Comparison of ENCODE assay signal across 23 cellular contexts in the genomic region with DNA sequence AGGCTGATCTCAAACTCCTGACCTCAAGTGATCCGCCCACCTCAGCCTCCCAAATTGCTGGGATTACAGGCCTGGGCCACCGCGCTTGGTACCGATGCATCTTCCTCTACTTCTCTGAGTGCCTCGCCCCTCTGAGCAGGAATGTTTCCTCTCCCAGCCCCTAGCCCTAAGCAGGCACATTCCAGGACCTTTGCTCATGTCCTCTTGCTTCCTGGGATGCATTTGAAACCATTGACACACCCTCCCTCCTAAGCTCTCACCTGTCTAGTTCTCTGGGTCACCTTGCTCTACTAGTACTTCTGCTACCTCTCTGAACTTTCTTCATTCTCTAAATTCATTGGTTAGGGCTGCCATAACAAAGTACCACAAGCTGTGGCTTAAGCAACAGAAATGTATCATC. TPM values are rescaled to one million over a fixed set of nuclear protein-coding genes. Genes with fewer than 3 reads are reported as not detected.
DNase-seq lines count a peak whose midpoint lies in the region; ATAC-seq and TF ChIP-seq lines count a peak whose summit lies in the region.
"Had no signal": no experiment of that assay in that cellular context is flagged by ENCODE, and none has a peak within 500 bp of the region (broad histone marks: within the 10 kb centered on the region; RNA-seq: fewer than 3 reads in every experiment).

No MANE protein-coding gene starts in this region.

- no peaks in the 10 kb centered on the region for H3K36me3 ChIP-seq in esophagus (ENCODE audit: control insufficient read depth in 2 of 2, insufficient read depth in 2 of 2, low read length in 1 of 2)
- no peaks in the 10 kb centered on the region for H3K36me3 ChIP-seq in osteoblast (ENCODE audit: insufficient read depth, low read length)
- H3K36me3 ChIP-seq: right atrium auricular region had no signal

- no peaks in the 10 kb centered on the region for H3K79me2 ChIP-seq in osteoblast (ENCODE audit: insufficient read depth, low read length)

- H3K27ac ChIP-seq in esophagus (ENCODE audit: low read depth in 2 of 2, low read length in 1 of 2) (peak overlapping the region; percentile 72 to 82), osteoblast (ENCODE audit: low read depth, low read length) (no peak overlapping the region)
- H3K27ac ChIP-seq: dorsolateral prefrontal cortex, right atrium auricular region had no signal

- H2AFZ ChIP-seq in osteoblast (ENCODE audit: low read length): peak overlapping the region; percentile 9

- no peaks in the 10 kb centered on the region for H4K20me1 ChIP-seq in osteoblast (ENCODE audit: insufficient read depth, low read length)

- H3K4me2 ChIP-seq in osteoblast (ENCODE audit: insufficient read depth, low read length): no peak overlapping the region

- H3K27me3 ChIP-seq in esophagus (ENCODE audit: control insufficient read depth in 1 of 2, insufficient read depth in 2 of 2, low read length in 2 of 2) (no peaks in the 10 kb centered on the region), osteoblast (ENCODE audit: insufficient read depth, low read length) (no peaks in the 10 kb centered on the region)
- H3K27me3 ChIP-seq: right atrium auricular region had no signal

- ATAC-seq in HG02852 (IDR thresholded peaks at IDR 0.05; ENCODE audit: unreplicated experiment) (no peak), HG03196 (IDR thresholded peaks at IDR 0.05; ENCODE audit: unreplicated experiment) (no peak)
- ATAC-seq: naive thymus-derived CD4-positive, alpha-beta T cell had no signal

- peaks cover 0 to 5% of the 10 kb centered on the region in 2 donors for H3K4me1 ChIP-seq in esophagus (ENCODE audit: control insufficient read depth in 2 of 2, insufficient read depth in 2 of 2, low read length in 1 of 2)
- peaks cover 36% of the 10 kb centered on the region for H3K4me1 ChIP-seq in osteoblast (ENCODE audit: insufficient read depth, low read length)
- H3K4me1 ChIP-seq: right atrium auricular region had no signal

- DNase-seq in EH (ENCODE audit: low read depth) (peak; percentile 44), LoVo (ENCODE audit: low spot score) (peak; percentile 82), osteoblast (ENCODE audit: insufficient read length, low spot score, missing footprints) (no peak), cerebellar cortex (ENCODE audit: low spot score) (no peak), NCI-H446 treated with DMSO at 0.1 percent for 48 hours (lab: John Stamatoyannopoulos, UW) (no peak)
- DNase-seq: ACHN; activated CD4-positive, CD25-positive, alpha-beta regulatory T cell treated with anti-CD3 and anti-CD28 coated beads, Interleukin-2, amount 50 U/mL, for 72 hours; activated naive CD4-positive, alpha-beta T cell treated with Interleukin-2 at 50 U/mL for 16 hours; activated T-cell treated with anti-CD3 and anti-CD28 coated beads, Interleukin-2, amount 50 U/mL, for 24 hours; amygdala; C1 segment of cervical spinal cord; dorsolateral prefrontal cortex; GDM1; hypothalamus; mesenchymal stem cell; naive thymus-derived CD4-positive, alpha-beta T cell; NCI-H1436 treated with DMSO at 0.1 percent for 48 hours; NCI-H524; T1000 had no signal

- H3K4me3 ChIP-seq in esophagus (ENCODE audit: low read depth in 1 of 2, low read length in 2 of 2): no peak overlapping the region
- H3K4me3 ChIP-seq in osteoblast (ENCODE audit: insufficient read depth, low read length): no peak overlapping the region
- H3K4me3 ChIP-seq: dorsolateral prefrontal cortex, right atrium auricular region had no signal

- 79 to 81% methylated on average over 5 of the region's 5 CpGs for WGBS in esophagus, 2 donors

- TF ChIP-seq CTCF in osteoblast (IDR thresholded peaks at IDR 0.05; ENCODE audit: extremely low read depth, low read depth, low read length): no peak

- H3K9me3 ChIP-seq in esophagus (ENCODE audit: control insufficient read depth in 2 of 2, insufficient read depth in 1 of 2, low read depth in 1 of 2, low read length in 1 of 2) (no peaks in the 10 kb centered on the region), osteoblast (ENCODE audit: low read depth, low read length) (no peaks in the 10 kb centered on the region)
- H3K9me3 ChIP-seq: right atrium auricular region had no signal

RNA-seq across cellular contexts. Expression of a gene that starts 17.9 kb away (rescaled TPM):
- 10 to 100 TPM; 27.1 to 83.5 TPM for polyA plus RNA-seq in esophagus
- total RNA-seq in osteoblast: 158 and 161 TPM in 2 replicates

Comparison
In these comparisons a context has a peak if more than half of its experiments do, and no peak if none do; other contexts are left out.
1. DNase-seq: peak in EH (single experiment) and LoVo (single experiment); none in osteoblast (single experiment), cerebellar cortex (single experiment) and NCI-H446 treated with DMSO at 0.1 percent for 48 hours (single experiment).